Comparison of ENCODE assay signal across 1 cellular context in genomic region chr4:1029536-1029935, GRCh38.
A peak's percentile ranks its signal among the peaks of the same experiment; 100 is the strongest.
TF ChIP-seq lines count a peak whose summit lies in the region.

No MANE protein-coding gene starts in this region.

TF ChIP-seq in HEK293, 187 proteins besides CTCF, POLR2A, EP300 and RAD21 (continued from another document):
- TF ChIP-seq ZNF280C (tag by site-specific recombination; IDR thresholded peaks at IDR 0.05): no peak
- no peak for TF ChIP-seq GLI4 (tag by site-specific recombination; IDR thresholded peaks at IDR 0.05)
- peak; percentile 54 for TF ChIP-seq ZNF335 (tag by site-specific recombination; conservative IDR thresholded peaks at IDR 0.05)
- TF ChIP-seq PRDM4 (tag by site-specific recombination; IDR thresholded peaks at IDR 0.05): no peak
- no peak for TF ChIP-seq ZIC2 (tag by site-specific recombination; IDR thresholded peaks at IDR 0.05)
- no peak for TF ChIP-seq ZBTB17 (tag by site-specific recombination; IDR thresholded peaks at IDR 0.05)
- TF ChIP-seq KLF1 (tag by site-specific recombination; IDR thresholded peaks at IDR 0.05): peak; percentile 39; the same call in 1 of the 2 replicates
- TF ChIP-seq ZNF843 (tag by site-specific recombination; IDR thresholded peaks at IDR 0.05): no peak
- TF ChIP-seq ZNF514 (tag by site-specific recombination; IDR thresholded peaks at IDR 0.05): no peak
- 0 out of 2 replicates have a peak, but pooled peaks have one; percentile 11 for TF ChIP-seq ZFHX2 (tag by site-specific recombination; conservative IDR thresholded peaks at IDR 0.05)
- peak; percentile 20; the same call in 1 of the 2 replicates for TF ChIP-seq KLF8 (tag by site-specific recombination; IDR thresholded peaks at IDR 0.05)
- TF ChIP-seq PRDM6 (tag by site-specific recombination; IDR thresholded peaks at IDR 0.05): no peak
- TF ChIP-seq EGR2 (tag by site-specific recombination; IDR thresholded peaks at IDR 0.05; ENCODE audit: low read depth): peak; percentile 10; the same call in 1 of the 2 replicates
- TF ChIP-seq ZNF366 (tag by site-specific recombination; conservative IDR thresholded peaks at IDR 0.05): no peak
- no peak for TF ChIP-seq ZBTB21 (tag by site-specific recombination; IDR thresholded peaks at IDR 0.05)
- TF ChIP-seq ZNF664 (tag by site-specific recombination; IDR thresholded peaks at IDR 0.05): no peak
TF ChIP-seq in HEK293: peak in this region for 5.
